In genomic region chr12:51374856-51375255, GRCh38 we compare ENCODE assay signal across 2 cellular contexts.
TF ChIP-seq lines count a peak whose summit lies in the region.

No MANE protein-coding gene starts in this region.

TF ChIP-seq in IMR-90, 13 proteins besides CTCF, POLR2A, EP300 and RAD21:
- TF ChIP-seq CEBPB (IDR thresholded peaks at IDR 0.05; ENCODE audit: low read depth, low read length), result no peak
- no peak for TF ChIP-seq MAZ (IDR thresholded peaks at IDR 0.05; ENCODE audit: borderline replicate concordance, low read depth, low read length)
- TF ChIP-seq NFE2L2 (IDR thresholded peaks at IDR 0.05; ENCODE audit: low read depth, low read length), result no peak
- TF ChIP-seq ELK1 (IDR thresholded peaks at IDR 0.05; ENCODE audit: borderline replicate concordance, low read depth, low read length), result no peak

TF ChIP-seq in endothelial cell of umbilical vein, 7 proteins besides CTCF, POLR2A, EP300 and RAD21:
- TF ChIP-seq MAX (IDR thresholded peaks at IDR 0.05; ENCODE audit: insufficient read depth, insufficient read length), result no peak
- TF ChIP-seq MYC (IDR thresholded peaks at IDR 0.05; ENCODE audit: low read depth, low read length), result no peak
- TF ChIP-seq FOS (IDR thresholded peaks at IDR 0.05; ENCODE audit: borderline replicate concordance, insufficient read depth, low read length), result no peak
- no peak for TF ChIP-seq POLR2AphosphoS5 (IDR thresholded peaks at IDR 0.05; ENCODE audit: insufficient read depth, low read depth, low read length)
- no peak for TF ChIP-seq JUN (IDR thresholded peaks at IDR 0.05; ENCODE audit: borderline replicate concordance, insufficient read depth, insufficient read length, low read depth)
- no peak for TF ChIP-seq EZH2 (IDR thresholded peaks at IDR 0.05; ENCODE audit: borderline replicate concordance, low read depth, low read length, severe bottlenecking)
